ENCODE assay signal across 14 cellular contexts in the genomic region with DNA sequence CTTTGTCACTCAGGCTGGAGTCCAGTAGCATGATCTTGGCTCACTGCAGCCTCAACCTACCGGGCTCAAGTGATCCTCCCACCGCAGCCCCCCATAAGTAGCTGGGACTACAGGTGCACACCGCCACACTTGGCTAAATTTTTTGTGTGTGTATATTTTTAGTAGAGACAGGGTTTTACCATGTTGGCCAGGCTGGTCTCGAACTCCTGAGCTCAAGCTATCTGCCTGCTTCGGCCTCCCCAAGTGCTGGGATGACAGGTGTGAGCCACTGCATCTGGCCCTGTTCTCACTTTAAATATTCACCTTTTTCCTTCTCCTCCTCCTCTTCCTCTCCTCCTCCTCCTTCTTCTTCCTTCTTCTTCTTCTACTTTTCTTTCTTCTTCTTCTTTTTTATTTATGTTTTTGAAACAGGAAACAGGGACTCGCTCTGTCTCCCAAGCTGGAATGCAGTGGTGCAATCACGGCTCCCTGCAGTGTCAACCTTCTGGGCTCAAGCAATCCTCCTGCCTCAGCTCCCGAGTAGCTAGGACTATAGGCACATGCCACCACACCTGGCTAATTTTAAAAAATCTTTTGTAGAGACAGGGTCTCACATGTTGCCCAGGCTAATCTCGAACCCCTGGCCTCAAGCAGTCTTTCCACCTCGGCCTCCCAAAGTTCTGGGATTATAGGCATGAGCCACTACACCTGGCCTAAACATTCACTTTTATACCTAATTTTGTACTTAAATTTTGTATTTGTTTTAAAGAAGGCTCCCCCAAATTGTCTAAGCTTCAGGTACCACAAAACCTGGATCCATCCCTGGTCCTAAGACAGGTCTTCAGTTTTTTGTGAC. TPM values are rescaled to one million over a fixed set of nuclear protein-coding genes. Genes with fewer than 3 reads are reported as not detected.
DNase-seq lines count a peak whose midpoint lies in the region; FAIRE-seq and TF ChIP-seq lines count a peak whose summit lies in the region.
"Had no signal": no experiment of that assay in that cellular context is flagged by ENCODE, and none has a peak within 500 bp of the region (broad histone marks: within the 10 kb centered on the region; RNA-seq: fewer than 3 reads in every experiment).

No MANE protein-coding gene starts in this region.

- no peak overlapping the region for H3K4me3 ChIP-seq in astrocyte (ENCODE audit: insufficient read depth, low read depth, low read length)
- H3K4me3 ChIP-seq in keratinocyte (ENCODE audit: control insufficient read depth in 2 of 3, extremely low read depth in 1 of 3, insufficient read depth in 2 of 3, low read depth in 1 of 3, low read length in 3 of 3) = no peak overlapping the region
- H3K4me3 ChIP-seq: dorsolateral prefrontal cortex had no signal

- H2AFZ ChIP-seq in astrocyte (ENCODE audit: low read depth, low read length) (no peak overlapping the region), keratinocyte (ENCODE audit: control insufficient read depth, low read length) (no peak overlapping the region)

- peak overlapping the region; percentile 8 for H3K27ac Mint-ChIP-seq in activated naive CD4-positive, alpha-beta T cell treated with anti-CD3 and anti-CD28 coated beads, Interleukin-2, amount 50 U/mL, for 24 hours
- H3K27ac Mint-ChIP-seq in astrocyte (ENCODE audit: unreplicated experiment) = peak overlapping the region; percentile 81

- no peaks in the 10 kb centered on the region for H3K27me3 Mint-ChIP-seq in activated naive CD4-positive, alpha-beta T cell treated with anti-CD3 and anti-CD28 coated beads, Interleukin-2, amount 50 U/mL, for 24 hours
- H3K27me3 Mint-ChIP-seq in astrocyte (ENCODE audit: low read depth, unreplicated experiment) = no peaks in the 10 kb centered on the region
- H3K27me3 Mint-ChIP-seq: stimulated activated naive CD8-positive, alpha-beta T cell treated with anti-CD3 and anti-CD28 coated beads, Interleukin-15, Interleukin-2, amounts not matched to agents 100 ng/mL and 50 ng/mL, for 24 hours had no signal

- no peaks in the 10 kb centered on the region for H3K36me3 ChIP-seq in astrocyte (ENCODE audit: insufficient read depth, low read length)
- H3K36me3 ChIP-seq in keratinocyte (ENCODE audit: control insufficient read depth in 2 of 2, extremely low read depth in 1 of 2, insufficient read depth in 2 of 2, low read length in 2 of 2) = no peaks in the 10 kb centered on the region

- H3K9me3 ChIP-seq in astrocyte (ENCODE audit: insufficient read depth, low read depth, low read length) = peaks cover 5% of the 10 kb centered on the region
- H3K9me3 ChIP-seq in keratinocyte (ENCODE audit: control insufficient read depth, low read depth, low read length) = no peaks in the 10 kb centered on the region

- H3K27ac ChIP-seq in astrocyte (ENCODE audit: low read depth, low read length) (no peak overlapping the region), keratinocyte (ENCODE audit: control insufficient read depth, insufficient read depth, low read length) (peak overlapping the region; percentile 79)
- H3K27ac ChIP-seq: dorsolateral prefrontal cortex had no signal

- H4K20me1 ChIP-seq in astrocyte (ENCODE audit: insufficient read depth, low read length) = no peaks in the 10 kb centered on the region
- H4K20me1 ChIP-seq in keratinocyte (ENCODE audit: control insufficient read depth, extremely low read depth, insufficient read depth, low read length) = no peaks in the 10 kb centered on the region

- dilution Hi-C loops in keratinocyte (cut with MboI; ENCODE audit: extremely low pct_ligation_motif_present, low sequenced_read_pairs) = no loop called here

- FAIRE-seq in astrocyte (lab: Jason Lieb, UNC) (no peak), keratinocyte (lab: Jason Lieb, UNC) (no peak)

- H3K4me3 Mint-ChIP-seq in activated naive CD4-positive, alpha-beta T cell treated with anti-CD3 and anti-CD28 coated beads, Interleukin-2, amount 50 U/mL, for 24 hours = no peak overlapping the region
- H3K4me3 Mint-ChIP-seq in astrocyte (ENCODE audit: unreplicated experiment) = no peak overlapping the region

- peaks cover 28% of the 10 kb centered on the region for H3K4me1 Mint-ChIP-seq in activated naive CD4-positive, alpha-beta T cell treated with anti-CD3 and anti-CD28 coated beads, Interleukin-2, amount 50 U/mL, for 24 hours
- H3K4me1 Mint-ChIP-seq in astrocyte (ENCODE audit: low read depth, unreplicated experiment) = peaks cover 21% of the 10 kb centered on the region

- H3K4me1 ChIP-seq in astrocyte (ENCODE audit: insufficient read depth, low read length) (peaks cover 3% of the 10 kb centered on the region), keratinocyte (ENCODE audit: control insufficient read depth, extremely low read depth, insufficient read depth, low read length) (peaks cover 60% of the 10 kb centered on the region)

- H3K27me3 ChIP-seq in astrocyte (ENCODE audit: insufficient read depth, low read length) = no peaks in the 10 kb centered on the region
- H3K27me3 ChIP-seq in keratinocyte (ENCODE audit: control insufficient read depth, extremely low read depth, insufficient read depth, low read length) = no peaks in the 10 kb centered on the region
- H3K27me3 ChIP-seq: dorsolateral prefrontal cortex had no signal

- H3K9ac ChIP-seq in astrocyte (ENCODE audit: low read length) (no peak overlapping the region), keratinocyte (ENCODE audit: control insufficient read depth, extremely low read depth, insufficient read depth, low read length) (peak overlapping the region; percentile 9)

- H3K79me2 ChIP-seq in astrocyte (ENCODE audit: insufficient read depth, low read length) = no peaks in the 10 kb centered on the region
- H3K79me2 ChIP-seq in keratinocyte (ENCODE audit: control insufficient read depth, insufficient read depth, low read length) = no peaks in the 10 kb centered on the region

- H3K9me3 Mint-ChIP-seq in activated naive CD4-positive, alpha-beta T cell treated with anti-CD3 and anti-CD28 coated beads, Interleukin-2, amount 50 U/mL, for 24 hours = no peaks in the 10 kb centered on the region
- H3K9me3 Mint-ChIP-seq in astrocyte (ENCODE audit: unreplicated experiment) = peaks cover 6% of the 10 kb centered on the region
- H3K9me3 Mint-ChIP-seq: stimulated activated naive CD8-positive, alpha-beta T cell treated with anti-CD3 and anti-CD28 coated beads, Interleukin-15, Interleukin-2, amounts not matched to agents 100 ng/mL and 50 ng/mL, for 24 hours had no signal

- in situ Hi-C loops in G401 (cut with HindIII; ENCODE audit: low sequenced_read_pairs) = no loop called here

- no peak overlapping the region for H3K4me2 ChIP-seq in astrocyte (ENCODE audit: low read length)
- H3K4me2 ChIP-seq in keratinocyte (ENCODE audit: control insufficient read depth, extremely low read depth, insufficient read depth, low read depth, low read length) = no peak overlapping the region

- H3K9me1 ChIP-seq in keratinocyte (ENCODE audit: control insufficient read depth, extremely low read depth, insufficient read depth, low read length) = no peaks in the 10 kb centered on the region

- no peaks in the 10 kb centered on the region for H3K36me3 Mint-ChIP-seq in activated naive CD4-positive, alpha-beta T cell treated with anti-CD3 and anti-CD28 coated beads, Interleukin-2, amount 50 U/mL, for 24 hours
- no peaks in the 10 kb centered on the region for H3K36me3 Mint-ChIP-seq in astrocyte (ENCODE audit: low read depth, unreplicated experiment)

- TF ChIP-seq CTCF in astrocyte (IDR thresholded peaks at IDR 0.05; ENCODE audit: insufficient read depth, low read depth, low read length) (no peak), keratinocyte (optimal IDR thresholded peaks at IDR 0.05 in 1 of 3, IDR thresholded peaks at IDR 0.05 in 1 of 3, conservative IDR thresholded peaks at IDR 0.05 in 1 of 3; ENCODE audit: extremely low read depth in 1 of 3, insufficient read depth in 2 of 3, low read length in 3 of 3) (no peak)

- no peak for DNase-seq in activated naive CD4-positive, alpha-beta T cell treated with Interleukin-2 at 50 U/mL for 16 hours
- no peak for DNase-seq in astrocyte (ENCODE audit: low read depth)
- no peak for DNase-seq in keratinocyte (ENCODE audit: low read depth, low spot score)
- no peak for DNase-seq in H4 (ENCODE audit: low spot score)
- DNase-seq in NCI-H748 treated with DMSO at 0.1 percent for 48 hours (lab: John Stamatoyannopoulos, UW) = no peak
- no peak for DNase-seq in G401 (ENCODE audit: low spot score)
- DNase-seq in Kasumi-1 (lab: John Stamatoyannopoulos, UW) = no peak
- DNase-seq: dorsolateral prefrontal cortex, NCI-H1417 treated with DMSO at 0.1 percent for 48 hours, NCI-H446, occipital lobe, OCI-M1 had no signal

RNA-seq across cellular contexts. Expression of a gene that starts 47.2 kb away (rescaled TPM):
- 30.5 and 31.0 TPM in 2 replicates for total RNA-seq in astrocyte
- polyA plus RNA-seq in keratinocyte = 23.1 to 30.9 TPM (median 25.8 TPM) in 3 replicates
- polyA plus RNA-seq in keratinocyte (2011; ENCODE audit: low read depth) = 19.5 TPM
- polyA plus RNA-seq in keratinocyte (2011; cell fraction: cytosol; rRNA removed) = 13.5 and 24.9 TPM in 2 replicates
- polyA plus RNA-seq in keratinocyte (2011; cell fraction: nucleus; rRNA removed) = 39.8 and 48.8 TPM in 2 replicates
- 14.5 and 16.8 TPM in 2 replicates for polyA plus RNA-seq in keratinocyte (2012; ENCODE audit: low replicate concordance)
- polyA minus RNA-seq in keratinocyte = 28.3 to 64.9 TPM (median 62.5 TPM) in 3 replicates
- 30.1 TPM for polyA minus RNA-seq in keratinocyte (2011; cell fraction: cytosol; rRNA and poly(A)+ RNA removed)
- 49.8 and 96.1 TPM in 2 replicates for polyA minus RNA-seq in keratinocyte (2011; cell fraction: nucleus; rRNA and poly(A)+ RNA removed)
- total RNA-seq in H4 (2014; rRNA removed; shearing (Covaris generic)) = 10.2 and 12.3 TPM in 2 replicates
- 15.3 and 34.5 TPM in 2 replicates for total RNA-seq in G401 (2014; rRNA removed; shearing (Covaris generic))
